ENCODE assay signal across 27 cellular contexts in the genomic region with DNA sequence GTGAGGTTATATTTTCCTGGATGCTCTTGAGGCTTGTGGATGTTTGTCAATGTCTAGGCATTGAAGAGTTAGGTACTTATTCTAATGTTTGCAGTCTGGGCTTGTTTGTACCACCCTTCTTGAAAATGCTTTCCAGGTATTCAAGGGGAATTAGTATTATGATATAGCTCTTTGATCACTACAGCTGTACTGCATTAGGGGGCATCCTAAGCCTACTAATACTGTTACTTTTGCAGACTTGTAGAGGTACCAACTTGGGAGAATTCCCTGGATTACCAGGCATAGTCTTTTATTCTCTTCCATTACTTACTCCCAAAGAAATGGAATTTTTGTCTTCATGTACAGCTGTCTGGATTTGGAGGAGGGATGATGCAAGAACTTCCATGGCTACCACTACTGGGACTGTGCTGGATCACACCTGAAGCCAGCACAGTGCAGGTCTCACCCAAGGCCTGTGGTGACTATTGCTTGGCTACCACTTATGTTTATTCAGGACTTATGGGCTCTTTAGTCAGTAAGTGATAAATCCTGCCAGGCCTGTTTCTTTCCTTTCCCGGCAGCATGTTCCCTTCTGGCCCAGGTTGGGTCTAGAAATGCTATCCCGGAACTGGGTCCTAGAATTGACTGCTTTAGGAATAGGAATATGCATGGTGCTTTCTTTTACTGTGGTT.
"Had no signal": no experiment of that assay in that cellular context is flagged by ENCODE, and none has a peak within 500 bp of the region (broad histone marks: within the 10 kb centered on the region; RNA-seq: fewer than 3 reads in every experiment).

No MANE protein-coding gene starts in this region.

- H3K4me3 ChIP-seq: coronary artery, esophagus muscularis mucosa, gastroesophageal sphincter, heart left ventricle, left lung, ovary, psoas muscle, sigmoid colon, stomach, tibial artery had no signal

- H3K36me3 ChIP-seq: esophagus muscularis mucosa, gastroesophageal sphincter, heart left ventricle, left lung, ovary, sigmoid colon, stomach, tibial artery had no signal

- H3K4me3 Mint-ChIP-seq: mesothelial cell of epicardium; naive thymus-derived CD4-positive, alpha-beta T cell; nephron progenitor cell; stimulated activated effector memory CD8-positive, alpha-beta T cell treated with anti-CD3 and anti-CD28 coated beads, Interleukin-12 subunit alpha, Interleukin-12 subunit beta, amount 100 ng/mL, for 72 hours; type B pancreatic cell had no signal

- ATAC-seq: foreskin keratinocyte; gastroesophageal sphincter; heart left ventricle; left cardiac atrium; left lung; naive thymus-derived CD4-positive, alpha-beta T cell; psoas muscle; right cardiac atrium; stimulated activated effector memory CD8-positive, alpha-beta T cell treated with anti-CD3 and anti-CD28 coated beads, Interleukin-12 subunit alpha, Interleukin-12 subunit beta, amount 100 ng/mL, for 72 hours had no signal

- H3K9me3 ChIP-seq: ovary had no signal

- H3K4me1 ChIP-seq: esophagus muscularis mucosa, foreskin keratinocyte, gastroesophageal sphincter, heart left ventricle, left lung, psoas muscle, sigmoid colon, stomach, tibial artery had no signal

- DNase-seq: dermis blood vessel endothelial cell; effector memory CD4-positive, alpha-beta T cell; foreskin keratinocyte; heart left ventricle; hippocampal formation; left cardiac atrium; left lung; mesenchymal stem cell; naive thymus-derived CD4-positive, alpha-beta T cell; nephron progenitor cell; occipital lobe; ovary; posterior cingulate gyrus; psoas muscle; right cardiac atrium; sigmoid colon; stimulated activated CD4-positive, alpha-beta T cell treated with anti-CD3 and anti-CD28 coated beads, Interleukin-2, amount 100 ng/mL, for 24 hours; stimulated activated CD4-positive, alpha-beta T cell treated with anti-CD3 and anti-CD28 coated beads, Interleukin-4, amount 100 ng/mL, for 24 hours; stimulated activated naive CD4-positive, alpha-beta T cell treated with Interleukin-2 at 50 U/mL for 16 hours; stomach; tibial artery had no signal

- H3K4me1 Mint-ChIP-seq: mesothelial cell of epicardium; naive thymus-derived CD4-positive, alpha-beta T cell; nephron progenitor cell; stimulated activated effector memory CD8-positive, alpha-beta T cell treated with anti-CD3 and anti-CD28 coated beads, Interleukin-12 subunit alpha, Interleukin-12 subunit beta, amount 100 ng/mL, for 72 hours had no signal

- H3K36me3 Mint-ChIP-seq: mesothelial cell of epicardium; stimulated activated effector memory CD8-positive, alpha-beta T cell treated with anti-CD3 and anti-CD28 coated beads, Interleukin-12 subunit alpha, Interleukin-12 subunit beta, amount 100 ng/mL, for 72 hours; type B pancreatic cell had no signal

- H3K9me3 Mint-ChIP-seq: type B pancreatic cell had no signal

- H3K27ac ChIP-seq: coronary artery, esophagus muscularis mucosa, foreskin keratinocyte, gastroesophageal sphincter, heart left ventricle, left lung, ovary, psoas muscle, sigmoid colon, stomach, tibial artery had no signal

- H3K27me3 Mint-ChIP-seq: naive thymus-derived CD4-positive, alpha-beta T cell; type B pancreatic cell had no signal

- H3K27me3 ChIP-seq: foreskin keratinocyte, heart left ventricle, left lung, ovary, sigmoid colon, stomach, tibial artery had no signal

- H3K27ac Mint-ChIP-seq: mesothelial cell of epicardium; naive thymus-derived CD4-positive, alpha-beta T cell; nephron progenitor cell; stimulated activated effector memory CD8-positive, alpha-beta T cell treated with anti-CD3 and anti-CD28 coated beads, Interleukin-12 subunit alpha, Interleukin-12 subunit beta, amount 100 ng/mL, for 72 hours; type B pancreatic cell had no signal
